ENCODE assay signal across 25 cellular contexts in genomic region chr2:200385063-200385635, GRCh38.
"Had no signal": no experiment of that assay in that cellular context is flagged by ENCODE, and none has a peak within 500 bp of the region (broad histone marks: within the 10 kb centered on the region; RNA-seq: fewer than 3 reads in every experiment).

No MANE protein-coding gene starts in this region.

- H3K9ac ChIP-seq: neural progenitor cell had no signal

- H3K27ac Mint-ChIP-seq: dendritic cell treated with granulocyte-macrophage colony-stimulating factor and Interleukin-4, amounts not matched to agents 40 ng/mL and 50 ng/mL, for 4 days; endodermal cell; neural progenitor cell had no signal

- H3K4me3 Mint-ChIP-seq: activated naive CD8-positive, alpha-beta T cell treated with anti-CD3 and anti-CD28 coated beads for 36 hours; dendritic cell treated with granulocyte-macrophage colony-stimulating factor and Interleukin-4, amounts not matched to agents 40 ng/mL and 50 ng/mL, for 4 days; endodermal cell; neural progenitor cell had no signal

- H2AFZ ChIP-seq: neural progenitor cell had no signal

- H3K4me3 ChIP-seq: neural progenitor cell, tibial nerve had no signal

- H3K27me3 Mint-ChIP-seq: activated naive CD8-positive, alpha-beta T cell treated with anti-CD3 and anti-CD28 coated beads for 36 hours; dendritic cell treated with granulocyte-macrophage colony-stimulating factor and Interleukin-4, amounts not matched to agents 40 ng/mL and 50 ng/mL, for 4 days had no signal

- H3K9me3 ChIP-seq: spleen, tibial nerve had no signal

- H3K27me3 ChIP-seq: brain microvascular endothelial cell, neural progenitor cell, spleen, tibial nerve had no signal

- H3K9me3 Mint-ChIP-seq: activated naive CD8-positive, alpha-beta T cell treated with anti-CD3 and anti-CD28 coated beads for 36 hours; dendritic cell treated with granulocyte-macrophage colony-stimulating factor and Interleukin-4, amounts not matched to agents 40 ng/mL and 50 ng/mL, for 4 days; immature natural killer cell; natural killer cell; neural progenitor cell had no signal

- H3K36me3 Mint-ChIP-seq: natural killer cell had no signal

- ATAC-seq: esophagus mucosa, left colon, natural killer cell, right cardiac atrium had no signal

- FAIRE-seq: astrocyte, kidney, urothelium cell line had no signal

- DNase-seq: activated CD4-positive, alpha-beta T cell treated with anti-CD3 and anti-CD28 coated beads for 1 hour; activated CD4-positive, alpha-beta T cell treated with anti-CD3 and anti-CD28 coated beads, Interleukin-2, amount 50 U/mL, for 4 hours; activated effector memory CD4-positive, alpha-beta T cell treated with Interleukin-2 at 50 U/mL for 16 hours; activated naive CD4-positive, alpha-beta T cell treated with Interleukin-2 at 50 U/mL for 16 hours; activated naive CD8-positive, alpha-beta T cell treated with anti-CD3 and anti-CD28 coated beads for 36 hours; amniotic stem cell; brain microvascular endothelial cell; endodermal cell; foreskin fibroblast; head of caudate nucleus; hypothalamus; immature natural killer cell; kidney; left colon; natural killer cell; right cardiac atrium; spleen; stimulated activated naive CD4-positive, alpha-beta T cell treated with Interleukin-2 at 50 U/mL for 16 hours; T-helper 2 cell had no signal

- H3K4me2 ChIP-seq: neural progenitor cell had no signal

- H3K36me3 ChIP-seq: neural progenitor cell had no signal

- H3K27ac ChIP-seq: brain microvascular endothelial cell, neural progenitor cell, spleen, tibial nerve had no signal
